ENCODE assay signal across 30 cellular contexts in genomic region chr15:85298941-85299340, GRCh38.
"Had no signal": no experiment of that assay in that cellular context is flagged by ENCODE, and none has a peak within 500 bp of the region (broad histone marks: within the 10 kb centered on the region; RNA-seq: fewer than 3 reads in every experiment).

No MANE protein-coding gene starts in this region.

- H3K36me3 ChIP-seq: left lung, lower lobe of right lung, pancreas, prostate gland, stomach, thoracic aorta, tibial artery, upper lobe of right lung had no signal

- ATAC-seq: left colon; left lung; lower lobe of right lung; naive thymus-derived CD4-positive, alpha-beta T cell; natural killer cell treated with Interleukin-12 subunit alpha and Interleukin-12 subunit beta and Interleukin-15 and Interleukin-18, amount 100 ng/mL, for 72 hours; pancreas; right cardiac atrium; sciatic nerve; stimulated activated naive B cell treated with anti-CD40 and anti-IgM and Interleukin-4, amounts not matched to agents 10 μg/mL and 1 μg/mL and 100 μg/mL, for 72 hours; stimulated activated naive CD8-positive, alpha-beta T cell treated with anti-CD3 and anti-CD28 coated beads, Interleukin-15, Interleukin-2, amounts not matched to agents 100 U/mL and 50 U/mL, for 24 hours; upper lobe of right lung had no signal

- H3K9me3 Mint-ChIP-seq: immature natural killer cell; naive thymus-derived CD4-positive, alpha-beta T cell; natural killer cell treated with Interleukin-12 subunit alpha and Interleukin-12 subunit beta and Interleukin-15 and Interleukin-18, amount 100 ng/mL, for 72 hours; stimulated activated naive B cell treated with anti-CD40 and anti-IgM and Interleukin-4, amounts not matched to agents 10 μg/mL and 1 μg/mL and 100 μg/mL, for 72 hours had no signal

- H3K27me3 ChIP-seq: left lung, pancreas, stomach, upper lobe of right lung had no signal

- H3K9me3 ChIP-seq: left lung, lower lobe of right lung, pancreas, prostate gland, stomach, thoracic aorta, tibial artery, upper lobe of right lung had no signal

- H3K27me3 Mint-ChIP-seq: naive thymus-derived CD4-positive, alpha-beta T cell; stimulated activated naive B cell treated with anti-CD40 and anti-IgM and Interleukin-4, amounts not matched to agents 10 μg/mL and 1 μg/mL and 100 μg/mL, for 72 hours had no signal

- H3K27ac ChIP-seq: left lung, lower lobe of right lung, pancreas, prostate gland, skin epidermis, stomach, thoracic aorta, tibial artery, upper lobe of right lung had no signal

- H3K27ac Mint-ChIP-seq: naive thymus-derived CD4-positive, alpha-beta T cell; natural killer cell treated with Interleukin-12 subunit alpha and Interleukin-12 subunit beta and Interleukin-15 and Interleukin-18, amount 100 ng/mL, for 72 hours; stimulated activated naive B cell treated with anti-CD40 and anti-IgM and Interleukin-4, amounts not matched to agents 10 μg/mL and 1 μg/mL and 100 μg/mL, for 72 hours had no signal

- H3K4me3 ChIP-seq: left lung, lower lobe of right lung, pancreas, prostate gland, skin epidermis, stomach, thoracic aorta, tibial artery, upper lobe of right lung had no signal

- DNase-seq: hypothalamus; immature natural killer cell; kidney; left colon; left lung; lower lobe of right lung; mammary epithelial cell; naive thymus-derived CD4-positive, alpha-beta T cell; nucleus accumbens; pancreas; posterior cingulate gyrus; retina; right cardiac atrium; stimulated activated CD4-positive, alpha-beta T cell treated with anti-CD3 and anti-CD28 coated beads, Interleukin-12 subunit alpha, Interleukin-12 subunit beta, amount 100 ng/mL, for 4 hours; stimulated activated CD4-positive, alpha-beta T cell treated with anti-CD3 and anti-CD28 coated beads, Interleukin-15, amount 100 ng/mL, for 24 hours; stimulated activated CD4-positive, alpha-beta T cell treated with anti-CD3 and anti-CD28 coated beads, Interleukin-2, amount 100 ng/mL, for 24 hours; stimulated activated CD4-positive, alpha-beta T cell treated with anti-CD3 and anti-CD28 coated beads, Interleukin-4, amount 100 ng/mL, for 1 hour; stimulated activated naive B cell treated with anti-CD40 and anti-IgM and Interleukin-4, amounts not matched to agents 10 μg/mL and 1 μg/mL and 100 μg/mL, for 72 hours; stimulated activated naive CD8-positive, alpha-beta T cell treated with anti-CD3 and anti-CD28 coated beads, Interleukin-15, Interleukin-2, amounts not matched to agents 100 U/mL and 50 U/mL, for 24 hours; stomach; tibial artery; trophoblast cell; upper lobe of right lung had no signal

- H3K4me1 ChIP-seq: prostate gland had no signal

- FAIRE-seq: islet of Langerhans, kidney, pancreas, urothelium cell line had no signal

- H3K4me3 Mint-ChIP-seq: immature natural killer cell; naive thymus-derived CD4-positive, alpha-beta T cell; natural killer cell treated with Interleukin-12 subunit alpha and Interleukin-12 subunit beta and Interleukin-15 and Interleukin-18, amount 100 ng/mL, for 72 hours; stimulated activated naive B cell treated with anti-CD40 and anti-IgM and Interleukin-4, amounts not matched to agents 10 μg/mL and 1 μg/mL and 100 μg/mL, for 72 hours had no signal

- H3K36me3 Mint-ChIP-seq: immature natural killer cell; naive thymus-derived CD4-positive, alpha-beta T cell; natural killer cell treated with Interleukin-12 subunit alpha and Interleukin-12 subunit beta and Interleukin-15 and Interleukin-18, amount 100 ng/mL, for 72 hours; stimulated activated naive B cell treated with anti-CD40 and anti-IgM and Interleukin-4, amounts not matched to agents 10 μg/mL and 1 μg/mL and 100 μg/mL, for 72 hours had no signal
